Comparison of ENCODE assay signal across 12 cellular contexts in genomic region chr15:37094542-37095196, GRCh38. TPM values are rescaled to one million over a fixed set of nuclear protein-coding genes. Genes with fewer than 3 reads are reported as not detected.
DNase-seq lines count a peak whose midpoint lies in the region; ATAC-seq, FAIRE-seq and TF ChIP-seq lines count a peak whose summit lies in the region.
"Had no signal": no experiment of that assay in that cellular context is flagged by ENCODE, and none has a peak within 500 bp of the region (broad histone marks: within the 10 kb centered on the region; RNA-seq: fewer than 3 reads in every experiment).

No MANE protein-coding gene starts in this region.

- TF ChIP-seq EP300 in gastroesophageal sphincter (IDR thresholded peaks at IDR 0.05) = no peak

- intact Hi-C loops in adrenal gland (cut with DNase I) = loop anchor here in 1 of 2 donors (10.0 kb wide), 1 partner anchor 210 kb away; no protein-coding TSS in a partner anchor

- ATAC-seq in gastroesophageal sphincter (no peak), esophagus mucosa (no peak)

- peak overlapping the region; percentile 59 to 98 (median 96) for H3K27ac ChIP-seq in adrenal gland
- peak overlapping the region; percentile 93 to 98 (median 96) for H3K27ac ChIP-seq in gastroesophageal sphincter
- H3K27ac ChIP-seq in rectal smooth muscle tissue (ENCODE audit: low read depth, low read length) = peak overlapping the region; percentile 97

- H3K9me3 ChIP-seq in adrenal gland (replicated peaks in 1 of 3) = no peaks in the 10 kb centered on the region
- no peaks in the 10 kb centered on the region for H3K9me3 ChIP-seq in gastroesophageal sphincter

- no peak for FAIRE-seq in GM19239 (lab: Jason Lieb, UNC)

- H3K4me3 ChIP-seq in GM12865 (ENCODE audit: low read depth, low read length) = no peak overlapping the region
- H3K4me3 ChIP-seq in adrenal gland = peak overlapping the region in 2 of 4 donors; percentile 27 to 73
- peak overlapping the region; percentile 65 to 85 for H3K4me3 ChIP-seq in gastroesophageal sphincter
- H3K4me3 ChIP-seq in rectal smooth muscle tissue (ENCODE audit: low read length) = peak overlapping the region; percentile 92

- H3K27me3 ChIP-seq in adrenal gland (no peaks in the 10 kb centered on the region), gastroesophageal sphincter (no peaks in the 10 kb centered on the region), rectal smooth muscle tissue (ENCODE audit: control insufficient read depth, insufficient read depth, low read length) (peaks cover 4% of the 10 kb centered on the region)

- no peak for TF ChIP-seq CTCF in GM12865 (IDR thresholded peaks at IDR 0.05; ENCODE audit: insufficient read depth, low read depth, low read length, missing control alignments)
- TF ChIP-seq CTCF in adrenal gland (IDR thresholded peaks at IDR 0.05) = no peak
- TF ChIP-seq CTCF in gastroesophageal sphincter (IDR thresholded peaks at IDR 0.05) = no peak

- TF ChIP-seq POLR2A in adrenal gland (IDR thresholded peaks at IDR 0.05) (no peak), gastroesophageal sphincter (IDR thresholded peaks at IDR 0.05) (no peak)

- DNase-seq in GM12865 (ENCODE audit: low read depth) (peak; percentile 47), adrenal gland (peak in 3 of 7 donors; percentile 35 to 83 (median 43)), NCI-H1048 (lab: John Stamatoyannopoulos, UW) (no peak), GM19239 (ENCODE audit: insufficient read length, low spot score) (no peak)
- no peak for DNase-seq in activated naive CD4-positive, alpha-beta T cell (lab: John Stamatoyannopoulos, UW)
- DNase-seq: activated gamma-delta T cell treated with Interleukin-2 at 50 U/mL for 16 hours; CD4-positive, alpha-beta T cell; erythroblast; NCI-H1105 had no signal

- no peak overlapping the region for H3K9ac ChIP-seq in rectal smooth muscle tissue (ENCODE audit: low read length)

- 7 to 20% (median 13%) methylated on average over 10 to 11 of the region's 11 CpGs for WGBS in adrenal gland, 4 donors
- WGBS in gastroesophageal sphincter (ENCODE audit: low coverage in 1 of 2), 2 donors = 9 to 40% methylated on average over 5 to 8 of the region's 11 CpGs

- H3K4me1 ChIP-seq in adrenal gland (replicated peaks in 1 of 2) = peaks cover 31 to 46% of the 10 kb centered on the region in 2 donors
- peaks cover 0 to 63% (median 0%) of the 10 kb centered on the region in 3 donors for H3K4me1 ChIP-seq in gastroesophageal sphincter
- peaks cover 18% of the 10 kb centered on the region for H3K4me1 ChIP-seq in rectal smooth muscle tissue (ENCODE audit: control insufficient read depth, insufficient read depth, low read length)

- H3K36me3 ChIP-seq in adrenal gland (replicated peaks in 1 of 2) (peaks cover 0 to 13% of the 10 kb centered on the region in 2 donors), gastroesophageal sphincter (peaks cover 0 to 5% of the 10 kb centered on the region in 2 donors), rectal smooth muscle tissue (ENCODE audit: control insufficient read depth, insufficient read depth, low read length) (no peaks in the 10 kb centered on the region)

RNA-seq across cellular contexts. Expression of gene MEIS2, which starts 5.7 kb away (rescaled TPM):
- total RNA-seq in adrenal gland = 100 to 1,000 TPM in 3 of 8 donors, 10 to 100 TPM in 5; 45.0 to 139 (median 76.1) TPM
- polyA plus RNA-seq in adrenal gland = 10 to 100 TPM; 36.2 to 75.3 (median 38.4) TPM
- total RNA-seq in gastroesophageal sphincter = 100 to 1,000 TPM in 1 of 4 donors, 10 to 100 TPM in 3; 43.1 to 108 (median 85.7) TPM
- 10.3 TPM for total RNA-seq in esophagus mucosa
- total RNA-seq: CD4-positive, alpha-beta T cell had no signal
